ENCODE assay signal across 1 cellular context in genomic region chr2:121665504-121665903, GRCh38.
TF ChIP-seq lines count a peak whose summit lies in the region.

No MANE protein-coding gene starts in this region.

TF ChIP-seq in HepG2, 621 proteins besides CTCF, POLR2A, EP300 and RAD21:
- TF ChIP-seq ZNF235 (CRISPR knock-in tag; IDR thresholded peaks at IDR 0.05; ENCODE audit: borderline replicate concordance) = no peak
- peak; percentile 43; the same call in 1 of the 2 replicates for TF ChIP-seq MAFF (IDR thresholded peaks at IDR 0.05; ENCODE audit: low read depth, low read length)
- TF ChIP-seq MAFK (conservative IDR thresholded peaks at IDR 0.05 in 1 of 2, IDR thresholded peaks at IDR 0.05 in 1 of 2; ENCODE audit: low read length in 2 of 2) = peak in 1 of 2 experiments; percentile 35; a peak in 2 of 4 replicates
- no peak for TF ChIP-seq TCF7L2 (IDR thresholded peaks at IDR 0.05; ENCODE audit: low read depth, low read length)
